In genomic region chr22:41285441-41285819, GRCh38 we compare ENCODE assay signal across 8 cellular contexts. TPM values are rescaled to one million over a fixed set of nuclear protein-coding genes. Genes with fewer than 3 reads are reported as not detected.
DNase-seq lines count a peak whose midpoint lies in the region; ATAC-seq and TF ChIP-seq lines count a peak whose summit lies in the region.

No MANE protein-coding gene starts in this region.

- H3K27ac ChIP-seq in esophagus (ENCODE audit: low read depth in 2 of 2, low read length in 1 of 2) = peak overlapping the region; percentile 89 to 94

- CTCF ChIA-PET in GM10248 (lab: Yijun Ruan, JAX) = interaction anchor here (0.9 to 1.6 kb wide), 7 partner anchors 11 to 362 kb away, joined by 3 to 7 read pairs (median 3); partner anchors contain the start of gene ZC3H7B

- H3K36me3 ChIP-seq in esophagus (ENCODE audit: control insufficient read depth in 2 of 2, insufficient read depth in 2 of 2, low read length in 1 of 2) = no peaks in the 10 kb centered on the region

- H3K4me3 ChIP-seq in esophagus (ENCODE audit: low read depth in 1 of 2, low read length in 2 of 2) = peak overlapping the region; percentile 63 to 67

- WGBS in esophagus, 2 donors = 0 to 1% methylated on average over 30 of the region's 30 CpGs

- peak; percentile 76 for DNase-seq in GM10248 (ENCODE audit: extremely low spot score)
- DNase-seq in NOMO-1 treated with dmso at 0.1 percent for 144 hours (lab: John Stamatoyannopoulos, UW; ENCODE audit: unreplicated experiment) = peak; percentile 57
- peak; percentile 77 for DNase-seq in activated T-cell treated with anti-CD3 and anti-CD28 coated beads for 4 hours
- peak; percentile 84 for DNase-seq in myocyte (ENCODE audit: low read depth)
- DNase-seq in stimulated activated CD8-positive, alpha-beta memory T cell treated with anti-CD3 and anti-CD28 coated beads, Interleukin-7, amount 100 ng/mL, for 24 hours (ENCODE audit: low read depth) = peak; percentile 71

- no peak for TF ChIP-seq CTCF in GM10248 (IDR thresholded peaks at IDR 0.05; ENCODE audit: control extremely low read depth, extremely low read depth, low read depth, missing control alignments)

- peaks cover 0 to 8% of the 10 kb centered on the region in 2 donors for H3K4me1 ChIP-seq in esophagus (ENCODE audit: control insufficient read depth in 2 of 2, insufficient read depth in 2 of 2, low read length in 1 of 2)

- no peaks in the 10 kb centered on the region for H3K9me3 ChIP-seq in esophagus (ENCODE audit: control insufficient read depth in 2 of 2, insufficient read depth in 1 of 2, low read depth in 1 of 2, low read length in 1 of 2)

- POLR2A ChIA-PET in GM10248 (lab: Yijun Ruan, JAX) = interaction anchor here (1.0 to 1.7 kb wide), 4 partner anchors 16 to 304 kb away, joined by 5 to 7 read pairs (median 6); partner anchors contain the start of genes PMM1, TEF and ZC3H7B

- peak; percentile 20 for ATAC-seq in HG03039 (IDR thresholded peaks at IDR 0.05; ENCODE audit: unreplicated experiment)
- no peak for ATAC-seq in GM19328 (IDR thresholded peaks at IDR 0.05; ENCODE audit: unreplicated experiment)

- no peaks in the 10 kb centered on the region for H3K27me3 ChIP-seq in esophagus (ENCODE audit: control insufficient read depth in 1 of 2, insufficient read depth in 2 of 2, low read length in 2 of 2)

RNA-seq across cellular contexts. Expression of gene RANGAP1, which starts 0.6 kb away (rescaled TPM):
- 10 to 100 TPM; 53.0 to 61.7 TPM for polyA plus RNA-seq in esophagus
- total RNA-seq in myocyte = 58.5 and 82.0 TPM in 2 replicates
- polyA plus RNA-seq in myocyte (2012) = 65.6 TPM

RNA-seq across cellular contexts. Expression of gene ZC3H7B, which starts 15.9 kb away (rescaled TPM):
- polyA plus RNA-seq in esophagus = 10 to 100 TPM; 13.9 to 23.1 TPM
- total RNA-seq in myocyte = 44.3 and 49.7 TPM in 2 replicates
- polyA plus RNA-seq in myocyte (2012) = 73.2 TPM

RNA-seq across cellular contexts. Expression of gene CHADL, which starts 44.7 kb away (rescaled TPM):
- 1 to 10 TPM; 2.8 to 5.9 TPM for polyA plus RNA-seq in esophagus
- 4.0 and 11.8 TPM in 2 replicates for total RNA-seq in myocyte
- 1.3 TPM for polyA plus RNA-seq in myocyte (2012)
